12 cellular contexts compared by ENCODE assay signal in the genomic region with DNA sequence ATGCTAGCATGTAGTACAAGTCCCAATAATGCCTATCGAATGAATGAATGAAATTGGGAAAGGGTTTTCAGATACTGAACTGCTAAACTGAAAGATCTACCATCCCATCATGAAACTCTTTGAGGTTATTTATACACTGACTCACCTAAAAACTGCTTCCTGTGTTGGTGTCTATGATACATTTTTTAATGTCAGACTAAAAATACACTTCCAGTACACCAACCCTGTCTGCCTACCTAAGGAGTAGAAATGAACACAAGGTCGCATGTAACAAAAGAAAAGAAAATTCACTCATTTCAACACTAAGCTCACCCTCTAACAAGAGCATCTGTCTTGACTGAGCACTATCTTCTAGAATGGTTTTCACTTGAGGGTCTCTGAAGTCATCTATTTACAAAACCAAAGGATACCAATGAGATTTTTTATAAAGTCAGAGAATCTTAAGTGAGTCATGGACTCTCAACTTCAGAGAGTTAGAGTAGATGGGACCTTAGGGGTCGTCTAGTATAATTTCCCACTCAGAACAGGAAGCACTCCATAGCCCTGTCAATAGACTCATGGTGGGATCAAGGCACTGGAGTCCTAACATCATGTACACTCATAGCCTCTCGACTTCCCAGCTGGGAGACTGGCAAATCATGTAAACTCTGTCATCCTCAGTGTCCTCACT. TPM values are rescaled to one million over a fixed set of nuclear protein-coding genes. Genes with fewer than 3 reads are reported as not detected.
DNase-seq lines count a peak whose midpoint lies in the region; ATAC-seq, FAIRE-seq and TF ChIP-seq lines count a peak whose summit lies in the region.
"Had no signal": no experiment of that assay in that cellular context is flagged by ENCODE, and none has a peak within 500 bp of the region (broad histone marks: within the 10 kb centered on the region; RNA-seq: fewer than 3 reads in every experiment).

No MANE protein-coding gene starts in this region.

- TF ChIP-seq POLR2A in H54 (IDR thresholded peaks at IDR 0.05; ENCODE audit: low read depth, low read length) (no peak), heart left ventricle (IDR thresholded peaks at IDR 0.05) (no peak)

- no peak for TF ChIP-seq CTCF in heart left ventricle (IDR thresholded peaks at IDR 0.05)

- H3K27me3 ChIP-seq in heart left ventricle: no peaks in the 10 kb centered on the region
- H3K27me3 ChIP-seq: neural progenitor cell had no signal

- intact Hi-C loops in heart left ventricle (cut with DNase I): loop anchor here in 6 of 10 donors (5.0 to 10.0 kb wide), 3 partner anchors 38 to 56 kb away; a partner anchor contains a TSS

- H3K36me3 Mint-ChIP-seq in natural killer cell treated with Interleukin-12 subunit alpha and Interleukin-12 subunit beta and Interleukin-15 and Interleukin-18, amount 100 ng/mL, for 72 hours: no peaks in the 10 kb centered on the region
- H3K36me3 Mint-ChIP-seq: activated naive CD4-positive, alpha-beta T cell treated with anti-CD3 and anti-CD28 coated beads, Interleukin-2, amount 50 U/mL, for 24 hours had no signal

- 83 to 90% (median 85%) methylated on average over 4 of the region's 4 CpGs for WGBS in heart left ventricle, 4 donors

- H3K27ac Mint-ChIP-seq in natural killer cell treated with Interleukin-12 subunit alpha and Interleukin-12 subunit beta and Interleukin-15 and Interleukin-18, amount 100 ng/mL, for 72 hours: no peak overlapping the region
- H3K27ac Mint-ChIP-seq: activated naive CD4-positive, alpha-beta T cell treated with anti-CD3 and anti-CD28 coated beads, Interleukin-2, amount 50 U/mL, for 24 hours; neural progenitor cell had no signal

- no peak overlapping the region for H3K4me3 Mint-ChIP-seq in natural killer cell treated with Interleukin-12 subunit alpha and Interleukin-12 subunit beta and Interleukin-15 and Interleukin-18, amount 100 ng/mL, for 72 hours
- H3K4me3 Mint-ChIP-seq: activated naive CD4-positive, alpha-beta T cell treated with anti-CD3 and anti-CD28 coated beads, Interleukin-2, amount 50 U/mL, for 24 hours; neural progenitor cell had no signal

- peaks cover 3% of the 10 kb centered on the region for H3K9me3 Mint-ChIP-seq in natural killer cell treated with Interleukin-12 subunit alpha and Interleukin-12 subunit beta and Interleukin-15 and Interleukin-18, amount 100 ng/mL, for 72 hours

- H3K4me3 ChIP-seq in heart left ventricle: no peak overlapping the region
- H3K4me3 ChIP-seq: neural progenitor cell had no signal

- no peaks in the 10 kb centered on the region for H3K4me1 Mint-ChIP-seq in natural killer cell treated with Interleukin-12 subunit alpha and Interleukin-12 subunit beta and Interleukin-15 and Interleukin-18, amount 100 ng/mL, for 72 hours (ENCODE audit: low read depth in 2 of 2)
- H3K4me1 Mint-ChIP-seq: activated naive CD4-positive, alpha-beta T cell treated with anti-CD3 and anti-CD28 coated beads, Interleukin-2, amount 50 U/mL, for 24 hours had no signal

- peak; percentile 76 for FAIRE-seq in GM18507 (lab: Jason Lieb, UNC)
- FAIRE-seq in H54 (lab: Jason Lieb, UNC): peak; percentile 50

- H3K27me3 Mint-ChIP-seq in natural killer cell treated with Interleukin-12 subunit alpha and Interleukin-12 subunit beta and Interleukin-15 and Interleukin-18, amount 100 ng/mL, for 72 hours: no peaks in the 10 kb centered on the region

- H3K9me3 ChIP-seq in heart left ventricle: no peaks in the 10 kb centered on the region

- H3K27ac ChIP-seq in heart left ventricle: peak overlapping the region in 1 of 12 donors; percentile 79
- H3K27ac ChIP-seq: neural progenitor cell had no signal

- H3K4me1 ChIP-seq in heart left ventricle: peaks cover 0 to 48% (median 34%) of the 10 kb centered on the region in 12 donors

- H3K36me3 ChIP-seq in heart left ventricle: no peaks in the 10 kb centered on the region

- no peak for ATAC-seq in natural killer cell treated with Interleukin-12 subunit alpha and Interleukin-12 subunit beta and Interleukin-15 and Interleukin-18, amount 100 ng/mL, for 72 hours
- no peak for ATAC-seq in heart left ventricle

- peak; percentile 12 for DNase-seq in GM18507 (ENCODE audit: extremely low spot score, insufficient read length, low read depth)
- DNase-seq in H54 (ENCODE audit: insufficient read length, low spot score): peak; percentile 28
- DNase-seq in LHCN-M2 (ENCODE audit: low read depth): peak; percentile 71
- DNase-seq in kidney tubule cell (ENCODE audit: low spot score): peak; percentile 47
- DNase-seq in natural killer cell treated with Interleukin-12 subunit alpha and Interleukin-12 subunit beta and Interleukin-15 and Interleukin-18, amount 100 ng/mL, for 72 hours (ENCODE audit: low spot score): no peak
- DNase-seq in activated T-cell treated with anti-CD3 and anti-CD28 coated beads for 4 hours: no peak
- DNase-seq in UCSD-AML1 (lab: John Stamatoyannopoulos, UW; ENCODE audit: unreplicated experiment): no peak
- no peak for DNase-seq in heart left ventricle
- DNase-seq: NCI-H1694, T-helper 2 cell had no signal

RNA-seq across cellular contexts. Expression of a gene that starts 53.4 kb away (rescaled TPM):
- total RNA-seq in LHCN-M2 (2014; rRNA removed) (49.8 and 57.5 TPM in 2 replicates), heart left ventricle (100 to 1,000 TPM in 6 of 9 donors, 10 to 100 TPM in 3; 78.2 to 115 (median 107) TPM)
- polyA plus RNA-seq in LHCN-M2 (2012): 54.1 TPM
- not detected for total RNA-seq in natural killer cell treated with Interleukin-12 subunit alpha and Interleukin-12 subunit beta and Interleukin-15 and Interleukin-18, amount 100 ng/mL, for 72 hours
- polyA plus RNA-seq in heart left ventricle: 10 to 100 TPM; 36.5 to 38.4 TPM

Comparison
In these comparisons a context has a peak if more than half of its experiments do, and no peak if none do; other contexts are left out.
1. DNase-seq: peak in GM18507 (single experiment), H54 (single experiment), LHCN-M2 (single experiment) and kidney tubule cell (single experiment); none in natural killer cell treated with Interleukin-12 subunit alpha and Interleukin-12 subunit beta and Interleukin-15 and Interleukin-18, amount 100 ng/mL, for 72 hours (single experiment), activated T-cell treated with anti-CD3 and anti-CD28 coated beads for 4 hours (single experiment), UCSD-AML1 (single experiment) and heart left ventricle (0 of 5).
2. RNA of a gene that starts 53.4 kb away (total RNA-seq): 78.2 to 115 TPM in heart left ventricle and 49.8 to 57.5 TPM in LHCN-M2; not detected in natural killer cell treated with Interleukin-12 subunit alpha and Interleukin-12 subunit beta and Interleukin-15 and Interleukin-18, amount 100 ng/mL, for 72 hours; every median in the first group is over 10 times any median in the second.